1 cellular context compared by ENCODE assay signal in the genomic region with DNA sequence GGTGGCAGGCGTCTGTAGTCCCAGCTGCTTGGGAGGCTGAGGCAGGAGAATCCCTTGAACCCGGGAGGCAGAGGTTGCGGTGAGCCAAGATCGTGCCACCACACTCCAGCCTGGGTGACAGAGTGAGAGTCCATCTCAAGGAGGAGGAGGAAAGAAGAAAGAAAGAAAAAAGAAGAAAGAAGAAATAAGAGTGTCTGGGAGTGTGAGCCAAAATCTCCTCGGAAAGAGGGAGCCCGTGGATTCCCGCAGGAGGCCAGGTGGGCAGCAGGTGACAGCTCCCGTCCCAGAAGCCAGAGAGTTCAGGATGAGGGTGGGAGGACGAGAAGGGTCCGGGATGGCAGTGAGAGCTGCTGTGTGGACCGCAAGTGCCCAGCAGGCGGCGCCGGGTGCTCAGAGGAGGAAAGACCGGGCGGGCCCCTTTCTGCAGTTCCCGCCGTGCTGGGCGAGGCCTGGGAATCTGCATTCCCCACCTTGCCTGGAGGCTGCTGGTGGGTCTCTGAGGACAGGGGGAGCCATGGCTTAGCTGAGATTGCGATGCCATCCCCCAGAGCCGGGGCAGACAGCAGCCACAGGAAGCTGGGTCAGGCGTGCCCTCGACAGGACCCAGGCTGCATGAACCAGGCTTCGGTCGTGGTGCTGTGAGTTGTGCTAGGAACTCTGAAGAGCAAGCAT.
A peak's percentile ranks its signal among the peaks of the same experiment; 100 is the strongest.
TF ChIP-seq lines count a peak whose summit lies in the region.

No MANE protein-coding gene starts in this region.

TF ChIP-seq in H1, 55 proteins besides CTCF, POLR2A, EP300 and RAD21 (continued from another document):
- no peak for TF ChIP-seq TAF7 (optimal IDR thresholded peaks at IDR 0.05; ENCODE audit: borderline replicate concordance, low read depth, low read length)
- no peak for TF ChIP-seq HDAC6 (IDR thresholded peaks at IDR 0.05; ENCODE audit: low read depth, low read length)
- TF ChIP-seq BRCA1 (IDR thresholded peaks at IDR 0.05; ENCODE audit: low read depth, low read length), result no peak
- TF ChIP-seq CHD2 (IDR thresholded peaks at IDR 0.05; ENCODE audit: low read length), result no peak
- TF ChIP-seq ATF3 (IDR thresholded peaks at IDR 0.05; ENCODE audit: insufficient read depth, low read depth, low read length), result no peak
- no peak for TF ChIP-seq NRF1 (IDR thresholded peaks at IDR 0.05; ENCODE audit: low read depth, low read length)
- TF ChIP-seq TCF12 (IDR thresholded peaks at IDR 0.05; ENCODE audit: low read depth, low read length), result no peak
- TF ChIP-seq CBX5 (IDR thresholded peaks at IDR 0.05; ENCODE audit: low read depth, low read length), result no peak
- peak; percentile 67; the same call in 1 of the 2 replicates for TF ChIP-seq KDM1A (IDR thresholded peaks at IDR 0.05; ENCODE audit: borderline replicate concordance, low read length)
- no peak for TF ChIP-seq CTBP2 (IDR thresholded peaks at IDR 0.05; ENCODE audit: borderline replicate concordance, insufficient read depth, insufficient read length, low read length)
- no peak for TF ChIP-seq CBX8 (IDR thresholded peaks at IDR 0.05; ENCODE audit: borderline replicate concordance, low read depth, low read length)
- TF ChIP-seq HDAC2 (IDR thresholded peaks at IDR 0.05; ENCODE audit: borderline replicate concordance in 1 of 2, low read depth in 2 of 2, low read length in 2 of 2), result no peak
- no peak for TF ChIP-seq POU5F1 (IDR thresholded peaks at IDR 0.05; ENCODE audit: low read depth, low read length)
- TF ChIP-seq E2F6 (IDR thresholded peaks at IDR 0.05), result no peak; the same call in 1 of the 2 replicates
- TF ChIP-seq JUN (IDR thresholded peaks at IDR 0.05; ENCODE audit: low read depth, low read length), result no peak
- TF ChIP-seq YY1 (IDR thresholded peaks at IDR 0.05; ENCODE audit: low read depth, low read length), result peak; percentile 62; the same call in 1 of the 2 replicates
- peak; percentile 79; the same call in 1 of the 2 replicates for TF ChIP-seq GABPA (IDR thresholded peaks at IDR 0.05; ENCODE audit: borderline replicate concordance, insufficient read depth, low read length)
